8 cellular contexts compared by ENCODE assay signal in genomic region chr10:88389456-88389855, GRCh38.
DNase-seq lines count a peak whose midpoint lies in the region; ATAC-seq, FAIRE-seq and TF ChIP-seq lines count a peak whose summit lies in the region.

No MANE protein-coding gene starts in this region.

- no peak overlapping the region for H3K27ac Mint-ChIP-seq in T-helper 17 cell

- peak in 2 of 4 donors; percentile 18 to 20 for ATAC-seq in pancreas
- ATAC-seq in HG03135 (IDR thresholded peaks at IDR 0.05; ENCODE audit: unreplicated experiment) = no peak
- ATAC-seq in T-helper 17 cell = no peak

- H3K27me3 ChIP-seq in BJ (ENCODE audit: control insufficient read depth, insufficient read depth, low read length) = no peaks in the 10 kb centered on the region
- no peaks in the 10 kb centered on the region for H3K27me3 ChIP-seq in esophagus muscularis mucosa
- H3K27me3 ChIP-seq in pancreas = no peaks in the 10 kb centered on the region

- H3K9me3 ChIP-seq in esophagus muscularis mucosa (no peaks in the 10 kb centered on the region), pancreas (no peaks in the 10 kb centered on the region), T-helper 17 cell (ENCODE audit: control insufficient read depth, low read length, poor library complexity, severe bottlenecking) (no peaks in the 10 kb centered on the region)

- peak; percentile 62 for TF ChIP-seq CTCF in BJ (IDR thresholded peaks at IDR 0.05; ENCODE audit: insufficient read depth, low read depth, low read length)
- peak; percentile 45 to 67 (median 56) for TF ChIP-seq CTCF in esophagus muscularis mucosa (IDR thresholded peaks at IDR 0.05)
- peak; percentile 9 to 43 (median 36) for TF ChIP-seq CTCF in pancreas (IDR thresholded peaks at IDR 0.05)

- DNase-seq in BJ (ENCODE audit: low read depth) (no peak), GM12891 (ENCODE audit: insufficient read length, low spot score) (no peak), RKO (ENCODE audit: low spot score) (peak; percentile 49), esophagus muscularis mucosa (ENCODE audit: extremely low spot score) (no peak), pancreas (peak in 3 of 6 donors; percentile 10 to 31 (median 20)), T-helper 17 cell (no peak)
- DNase-seq in activated CD4-positive, CD25-positive, alpha-beta regulatory T cell (lab: John Stamatoyannopoulos, UW) = no peak

- peaks cover 21% of the 10 kb centered on the region for H3K4me1 Mint-ChIP-seq in T-helper 17 cell

- POLR2A ChIA-PET in BJ (lab: Charles Lee) = no interaction called here

- no peak for TF ChIP-seq POLR2A in GM12891 (IDR thresholded peaks at IDR 0.05; ENCODE audit: low read depth, low read length)
- TF ChIP-seq POLR2A in esophagus muscularis mucosa (IDR thresholded peaks at IDR 0.05; ENCODE audit: low read depth) = no peak

- no peak for TF ChIP-seq EP300 in esophagus muscularis mucosa (IDR thresholded peaks at IDR 0.05)

- peaks cover 18 to 40% (median 28%) of the 10 kb centered on the region in 4 donors for H3K4me1 ChIP-seq in esophagus muscularis mucosa
- peaks cover 6 to 24% (median 23%) of the 10 kb centered on the region in 3 donors for H3K4me1 ChIP-seq in pancreas

- 6% methylated on average over 3 of the region's 3 CpGs for WGBS in esophagus muscularis mucosa
- WGBS in pancreas, 2 donors = 2% methylated on average over 3 of the region's 3 CpGs

- H3K36me3 Mint-ChIP-seq in T-helper 17 cell (ENCODE audit: low read depth) = no peaks in the 10 kb centered on the region

- no peaks in the 10 kb centered on the region for H3K27me3 Mint-ChIP-seq in T-helper 17 cell

- FAIRE-seq in GM12891 (lab: Jason Lieb, UNC) (peak; percentile 76), pancreas (lab: Jason Lieb, UNC) (peak; percentile 89)

- no peak overlapping the region for H3K4me3 ChIP-seq in BJ (ENCODE audit: low read depth, low read length)
- no peak overlapping the region for H3K4me3 ChIP-seq in esophagus muscularis mucosa
- H3K4me3 ChIP-seq in pancreas = no peak overlapping the region

- no peak overlapping the region for H3K4me3 Mint-ChIP-seq in T-helper 17 cell

- H3K36me3 ChIP-seq in BJ (ENCODE audit: control insufficient read depth, insufficient read depth, low read length) (no peaks in the 10 kb centered on the region), esophagus muscularis mucosa (no peaks in the 10 kb centered on the region), pancreas (no peaks in the 10 kb centered on the region)

- no peak overlapping the region for H3K27ac ChIP-seq in esophagus muscularis mucosa (replicated peaks in 1 of 4)
- no peak overlapping the region for H3K27ac ChIP-seq in pancreas

- intact Hi-C loops in esophagus muscularis mucosa (cut with DNase I) (loop anchor here (2.0 kb wide), 1 partner anchor 539 kb away; no protein-coding TSS in a partner anchor), pancreas (cut with DNase I) (no loop called here)

- CTCF ChIA-PET in BJ (lab: Yijun Ruan, JAX) = interaction anchor here (0.5 to 3.1 kb wide), 19 partner anchors 11 to 812 kb away, joined by 3 to 45 read pairs (median 4); partner anchors contain the start of genes KLLN and PTEN

TF ChIP-seq in GM12891, 5 proteins besides CTCF, POLR2A, EP300 and RAD21:
- TF ChIP-seq PAX5 (IDR thresholded peaks at IDR 0.05; ENCODE audit: insufficient read depth, low read length, severe bottlenecking) (no peak), SPI1 (IDR thresholded peaks at IDR 0.05; ENCODE audit: low read depth, low read length) (no peak), TAF1 (IDR thresholded peaks at IDR 0.05; ENCODE audit: low read depth, low read length) (no peak)
